In the genomic region with DNA sequence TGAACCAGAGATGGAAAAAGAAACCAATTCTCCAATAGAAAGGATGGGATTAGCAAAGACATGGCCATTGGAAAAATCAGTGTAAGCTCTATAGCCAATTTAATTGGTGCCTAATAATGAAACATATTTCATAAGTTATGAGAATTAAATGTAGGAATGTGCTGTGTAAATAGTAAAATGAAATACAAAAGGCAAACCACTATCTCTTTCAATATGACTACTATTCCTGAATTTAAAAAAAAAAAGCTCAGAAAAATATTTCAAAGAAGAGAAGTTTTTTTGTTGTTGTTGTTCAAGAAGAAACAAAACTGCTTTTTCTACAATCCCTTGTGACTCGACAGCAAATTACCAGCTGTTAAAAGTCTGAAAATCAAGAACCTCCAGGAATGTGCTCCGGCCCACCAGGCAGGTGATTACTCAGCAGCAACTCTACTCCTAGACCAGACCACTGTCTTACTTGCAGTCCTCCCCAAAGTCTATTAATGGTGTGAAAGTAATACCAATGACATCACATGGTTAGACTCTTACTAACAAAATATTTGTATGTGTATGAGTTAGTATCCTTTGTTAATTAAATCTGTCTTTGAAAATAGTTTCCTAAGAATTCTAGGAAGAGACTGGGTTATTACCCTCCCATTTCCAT, we compare ENCODE assay signal across 15 cellular contexts.
DNase-seq lines count a peak whose midpoint lies in the region; ATAC-seq and TF ChIP-seq lines count a peak whose summit lies in the region.
"Had no signal": no experiment of that assay in that cellular context is flagged by ENCODE, and none has a peak within 500 bp of the region (broad histone marks: within the 10 kb centered on the region; RNA-seq: fewer than 3 reads in every experiment).

No MANE protein-coding gene starts in this region.

- no peaks in the 10 kb centered on the region for H3K9me2 ChIP-seq in PC-3 (replicated peaks; ENCODE audit: low read length)

- no peaks in the 10 kb centered on the region for H3F3A ChIP-seq in PC-3 (ENCODE audit: low read length, unreplicated experiment)

- no peak overlapping the region for H3K4me2 ChIP-seq in PC-3 (ENCODE audit: low read length)

- ATAC-seq in GM18502 (IDR thresholded peaks at IDR 0.05; ENCODE audit: poor library complexity, unreplicated experiment) (peak; percentile 90), GM21390 (IDR thresholded peaks at IDR 0.05; ENCODE audit: unreplicated experiment) (peak; percentile 90), HG03066 (IDR thresholded peaks at IDR 0.05; ENCODE audit: low read depth, unreplicated experiment) (peak; percentile 83), HG03139 (IDR thresholded peaks at IDR 0.05; ENCODE audit: unreplicated experiment) (no peak), PC-3 (no peak)
- ATAC-seq: activated naive CD8-positive, alpha-beta T cell treated with anti-CD3 and anti-CD28 coated beads, Interleukin-2, amount 50 U/mL, for 24 hours; HepG2 had no signal

- H3K9me3 ChIP-seq in PC-3 (ENCODE audit: low read length): no peaks in the 10 kb centered on the region
- no peaks in the 10 kb centered on the region for H3K9me3 ChIP-seq in spleen

- H3K9ac ChIP-seq in PC-3 (ENCODE audit: low read length): no peak overlapping the region
- H3K9ac ChIP-seq: parathyroid adenoma had no signal

- WGBS in spleen, 5 donors: 72 to 93% (median 85%) methylated on average over 2 of the region's 2 CpGs

- POLR2A ChIA-PET in PC-3 (lab: Charles Lee; ENCODE audit: unreplicated experiment): no interaction called here

- H2AFZ ChIP-seq in PC-3 (ENCODE audit: low read length): no peak overlapping the region
- H2AFZ ChIP-seq: parathyroid adenoma had no signal

- H3K4me1 ChIP-seq in PC-3 (ENCODE audit: insufficient read depth, low read length) (no peaks in the 10 kb centered on the region), spleen (no peaks in the 10 kb centered on the region)
- H3K4me1 ChIP-seq: parathyroid adenoma had no signal

- TF ChIP-seq POLR2A in spleen (IDR thresholded peaks at IDR 0.05): no peak

- DNase-seq in astrocyte of the hippocampus (ENCODE audit: low read depth, low spot score) (peak; percentile 9), NCI-H1694 treated with DMSO at 0.1 percent for 48 hours (lab: John Stamatoyannopoulos, UW) (no peak), PC-3 (no peak), spleen (no peak)
- DNase-seq: activated naive CD8-positive, alpha-beta T cell treated with anti-CD3 and anti-CD28 coated beads, Interleukin-2, amount 50 U/mL, for 24 hours; DMS53; SHP77; stimulated activated CD4-positive, alpha-beta T cell treated with anti-CD3 and anti-CD28 coated beads, Interleukin-4, amount 100 ng/mL, for 1 hour; stimulated activated naive CD4-positive, alpha-beta T cell had no signal

- no peaks in the 10 kb centered on the region for H3K36me3 ChIP-seq in PC-3 (ENCODE audit: low read depth, low read length)
- H3K36me3 ChIP-seq in spleen: no peaks in the 10 kb centered on the region

- H3K27me3 ChIP-seq in PC-3 (ENCODE audit: low read length) (peaks cover 5% of the 10 kb centered on the region; the same call in 1 of the 2 replicates), spleen (replicated peaks in 1 of 7) (no peaks in the 10 kb centered on the region)

- H3K79me2 ChIP-seq in PC-3 (ENCODE audit: low read length): no peaks in the 10 kb centered on the region
- H3K79me2 ChIP-seq: parathyroid adenoma had no signal

- no TSS peak for BruUV-seq in PC-3 (replicated peaks; lab: Mats Ljungman, UMichigan)

- CTCF ChIA-PET in PC-3 (lab: Charles Lee): no interaction called here

- H3K27ac ChIP-seq in PC-3 (ENCODE audit: low read length): no peak overlapping the region
- no peak overlapping the region for H3K27ac ChIP-seq in spleen
- H3K27ac ChIP-seq: parathyroid adenoma had no signal

- intact Hi-C loops in PC-3 (cut with micrococcal nuclease) (no loop called here), spleen (cut with DNase I; ENCODE audit: low total_unique reads) (no loop called here)

- no peak overlapping the region for H3K4me3 ChIP-seq in PC-3 (ENCODE audit: low read length)
- no peak overlapping the region for H3K4me3 ChIP-seq in spleen

- TF ChIP-seq CTCF in PC-3 (conservative IDR thresholded peaks at IDR 0.05; ENCODE audit: low read depth, low read length) (no peak), spleen (IDR thresholded peaks at IDR 0.05 in 8 of 11, conservative IDR thresholded peaks at IDR 0.05 in 3 of 11) (no peak)

- no peaks in the 10 kb centered on the region for H4K20me1 ChIP-seq in PC-3 (ENCODE audit: low read length)

Comparison
In these comparisons a context has a peak if more than half of its experiments do, and no peak if none do; other contexts are left out.
1. ATAC-seq: peak in GM18502 (single experiment), GM21390 (single experiment) and HG03066 (single experiment); none in HG03139 (single experiment) and PC-3 (single experiment).